Comparison of ENCODE assay signal across 8 cellular contexts in genomic region chr1:213987876-213988638, GRCh38. TPM values are rescaled to one million over a fixed set of nuclear protein-coding genes. Genes with fewer than 3 reads are reported as not detected.
A peak's percentile ranks its signal among the peaks of the same experiment; 100 is the strongest.
DNase-seq lines count a peak whose midpoint lies in the region; ATAC-seq, FAIRE-seq and TF ChIP-seq lines count a peak whose summit lies in the region.

TSS of gene PROX1 (plus strand) at chr1:213987973. CDS start at chr1:213996536, 8,563 bp downstream.

- TSS peak; percentile 71 for BruUV-seq in endothelial cell of umbilical vein (replicated peaks; lab: Mats Ljungman, UMichigan)

- H3K9me3 ChIP-seq in endothelial cell of umbilical vein (replicated peaks; ENCODE audit: control insufficient read depth, insufficient read depth, low read length), result no peaks in the 10 kb centered on the region

- H3K4me3 Mint-ChIP-seq in stimulated activated effector memory CD8-positive, alpha-beta T cell treated with anti-CD3 and anti-CD28 coated beads, Interleukin-12 subunit alpha, Interleukin-12 subunit beta, amount 100 ng/mL, for 72 hours, result peak within 1 kb of the TSS; percentile 70

- FAIRE-seq in endothelial cell of umbilical vein (lab: Jason Lieb, UNC), result peak; percentile 90

- intact Hi-C loops in endothelial cell of umbilical vein (cut with micrococcal nuclease), result loop anchor here (1.0 to 5.0 kb wide), 8 partner anchors 14 to 1579 kb away; partner anchors contain the start of gene KCTD3

- no peaks in the 10 kb centered on the region for H3K9me1 ChIP-seq in endothelial cell of umbilical vein (replicated peaks; ENCODE audit: control insufficient read depth, extremely low read depth, insufficient read depth, low read length)

- H3K4me3 ChIP-seq in AG04449 (ENCODE audit: low read depth, low read length), result peak within 1 kb of the TSS; percentile 61
- H3K4me3 ChIP-seq in endothelial cell of umbilical vein (replicated peaks in 1 of 3; ENCODE audit: insufficient read depth in 1 of 3, low read depth in 1 of 3, low read length in 3 of 3), result peak within 1 kb of the TSS; percentile 45 to 91 (median 79)

- H3K9me3 Mint-ChIP-seq in stimulated activated effector memory CD8-positive, alpha-beta T cell treated with anti-CD3 and anti-CD28 coated beads, Interleukin-12 subunit alpha, Interleukin-12 subunit beta, amount 100 ng/mL, for 72 hours, result peaks cover 3% of the 10 kb centered on the region

- H3K4me1 ChIP-seq in endothelial cell of umbilical vein (ENCODE audit: control insufficient read depth, extremely low read depth, insufficient read depth, low read length), result peaks cover 16% of the 10 kb centered on the region

- CTCF ChIA-PET in AG04449 (lab: Yijun Ruan, JAX), result no interaction called here
- CTCF ChIA-PET in endothelial cell of umbilical vein (lab: Charles Lee), result interaction anchor here (0.6 to 4.4 kb wide), 12 partner anchors 10 to 866 kb away, joined by 3 to 48 read pairs (median 4); no protein-coding TSS in a partner anchor

- POLR2A ChIA-PET in AG04449 (lab: Yijun Ruan, JAX) (no interaction called here), endothelial cell of umbilical vein (lab: Charles Lee) (interaction anchor here (0.6 to 1.4 kb wide), 14 partner anchors 10 to 564 kb away, joined by 3 to 25 read pairs (median 4); partner anchors contain the start of gene PTPN14)

- peak within 1 kb of the TSS; percentile 84 for H3K4me2 ChIP-seq in endothelial cell of umbilical vein (ENCODE audit: insufficient read depth, low read length)

- H3K9ac ChIP-seq in endothelial cell of umbilical vein (replicated peaks; ENCODE audit: extremely low read depth, insufficient read depth, low read length), result peak within 1 kb of the TSS; percentile 76

- peak within 1 kb of the TSS; percentile 97 for H2AFZ ChIP-seq in endothelial cell of umbilical vein (ENCODE audit: low read depth, low read length)

- DNase-seq in AG04449 (ENCODE audit: low read depth, low spot score), result peak; percentile 41
- peak; percentile 73 for DNase-seq in NCI-H2196 (lab: John Stamatoyannopoulos, UW; ENCODE audit: unreplicated experiment)
- peak; percentile 13 to 28 for DNase-seq in activated CD4-positive, alpha-beta T cell treated with anti-CD3 and anti-CD28 coated beads, Interleukin-2, amount 50 U/mL, for 4 hours
- peak; percentile 97 for DNase-seq in endothelial cell of umbilical vein (ENCODE audit: low read depth, low spot score)
- peak; percentile 89 to 92 for DNase-seq in lung microvascular endothelial cell (ENCODE audit: low read depth in 2 of 2)
- DNase-seq in stimulated activated effector memory CD8-positive, alpha-beta T cell treated with anti-CD3 and anti-CD28 coated beads, Interleukin-12 subunit alpha, Interleukin-12 subunit beta, amount 100 ng/mL, for 72 hours (ENCODE audit: low spot score in 2 of 2), result no peak

- no peaks in the 10 kb centered on the region for H4K20me1 ChIP-seq in endothelial cell of umbilical vein (replicated peaks; ENCODE audit: control insufficient read depth, extremely low read depth, insufficient read depth, low read length)

- H3K4me1 Mint-ChIP-seq in stimulated activated effector memory CD8-positive, alpha-beta T cell treated with anti-CD3 and anti-CD28 coated beads, Interleukin-12 subunit alpha, Interleukin-12 subunit beta, amount 100 ng/mL, for 72 hours, result peaks cover 29% of the 10 kb centered on the region

- peak within 1 kb of the TSS; percentile 68 for H3K27ac Mint-ChIP-seq in stimulated activated effector memory CD8-positive, alpha-beta T cell treated with anti-CD3 and anti-CD28 coated beads, Interleukin-12 subunit alpha, Interleukin-12 subunit beta, amount 100 ng/mL, for 72 hours

- TF ChIP-seq POLR2A in endothelial cell of umbilical vein (IDR thresholded peaks at IDR 0.05; ENCODE audit: low read depth, low read length), result peak; percentile 85

- TF ChIP-seq CTCF in AG04449 (IDR thresholded peaks at IDR 0.05; ENCODE audit: insufficient read depth, low read length, missing control alignments) (no peak), endothelial cell of umbilical vein (IDR thresholded peaks at IDR 0.05; ENCODE audit: extremely low read depth in 1 of 2, insufficient read depth in 1 of 2, low read depth in 1 of 2, low read length in 2 of 2) (peak in 1 of 2 donors; percentile 0)

- H3K27ac ChIP-seq in endothelial cell of umbilical vein (ENCODE audit: insufficient read depth, low read depth, low read length), result peak within 1 kb of the TSS; percentile 65

- H3K36me3 Mint-ChIP-seq in stimulated activated effector memory CD8-positive, alpha-beta T cell treated with anti-CD3 and anti-CD28 coated beads, Interleukin-12 subunit alpha, Interleukin-12 subunit beta, amount 100 ng/mL, for 72 hours, result peaks cover 12% of the 10 kb centered on the region

- H3K79me2 ChIP-seq in endothelial cell of umbilical vein (ENCODE audit: control insufficient read depth, insufficient read depth, low read length), result no peaks in the 10 kb centered on the region

- H3K27me3 ChIP-seq in endothelial cell of umbilical vein (ENCODE audit: control insufficient read depth in 2 of 2, insufficient read depth in 2 of 2, low read length in 2 of 2), result peaks cover 33 to 42% of the 10 kb centered on the region in 2 experiments

- dilution Hi-C loops in endothelial cell of umbilical vein (cut with MboI; ENCODE audit: extremely low pct_ligation_motif_present, low sequenced_read_pairs), result no loop called here

- H3K36me3 ChIP-seq in endothelial cell of umbilical vein (ENCODE audit: control insufficient read depth in 2 of 2, extremely low read depth in 1 of 2, insufficient read depth in 2 of 2, low read length in 2 of 2), result no peaks in the 10 kb centered on the region

- peak; percentile 91 for ATAC-seq in GM18867 (IDR thresholded peaks at IDR 0.05; ENCODE audit: unreplicated experiment)
- ATAC-seq in HG03097 (IDR thresholded peaks at IDR 0.05; ENCODE audit: low FRiP score, unreplicated experiment), result peak; percentile 69
- ATAC-seq in stimulated activated effector memory CD8-positive, alpha-beta T cell treated with anti-CD3 and anti-CD28 coated beads, Interleukin-12 subunit alpha, Interleukin-12 subunit beta, amount 100 ng/mL, for 72 hours, result peak; percentile 52

TF ChIP-seq in endothelial cell of umbilical vein, 7 proteins besides CTCF, POLR2A, EP300 and RAD21:
- TF ChIP-seq POLR2AphosphoS5 (IDR thresholded peaks at IDR 0.05; ENCODE audit: insufficient read depth, low read depth, low read length) (peak; percentile 71), MAX (IDR thresholded peaks at IDR 0.05; ENCODE audit: insufficient read depth, insufficient read length) (no peak), MYC (IDR thresholded peaks at IDR 0.05; ENCODE audit: low read depth, low read length) (no peak)

RNA-seq across cellular contexts. Expression of gene PROX1, which starts in this region (rescaled TPM):
- total RNA-seq in endothelial cell of umbilical vein (3.3 and 4.0 TPM in 2 replicates), lung microvascular endothelial cell (52.3 and 86.7 TPM in 2 replicates)
- polyA plus RNA-seq in endothelial cell of umbilical vein, result 1.5 and 2.2 TPM in 2 replicates
- 0.42 and 0.46 TPM in 2 replicates for polyA plus RNA-seq in endothelial cell of umbilical vein (2011; cell fraction: cytosol; rRNA removed)
- polyA plus RNA-seq in endothelial cell of umbilical vein (2011; cell fraction: nucleus; rRNA removed), result 3.0 and 3.4 TPM in 2 replicates
- 1.0 and 1.2 TPM in 2 replicates for polyA plus RNA-seq in endothelial cell of umbilical vein (2012)
- 4.3 and 14.9 TPM in 2 replicates for polyA minus RNA-seq in endothelial cell of umbilical vein
- polyA minus RNA-seq in endothelial cell of umbilical vein (2011; cell fraction: cytosol; rRNA and poly(A)+ RNA removed), result not detected
- 9.2 and 11.3 TPM in 2 replicates for polyA minus RNA-seq in endothelial cell of umbilical vein (2011; cell fraction: nucleus; rRNA and poly(A)+ RNA removed)

Comparison
In these comparisons a context has a peak if more than half of its experiments do, and no peak if none do; other contexts are left out.
1. RNA of gene PROX1 (total RNA-seq): 52.3 to 86.7 TPM in lung microvascular endothelial cell; 3.3 to 4.0 TPM in endothelial cell of umbilical vein; every median in the first group is over 10 times any median in the second.
2. DNase-seq: peak in AG04449 (single experiment), NCI-H2196 (single experiment), activated CD4-positive, alpha-beta T cell treated with anti-CD3 and anti-CD28 coated beads, Interleukin-2, amount 50 U/mL, for 4 hours (2 of 2), endothelial cell of umbilical vein (single experiment) and lung microvascular endothelial cell (2 of 2); none in stimulated activated effector memory CD8-positive, alpha-beta T cell treated with anti-CD3 and anti-CD28 coated beads, Interleukin-12 subunit alpha, Interleukin-12 subunit beta, amount 100 ng/mL, for 72 hours (0 of 2).
3. Peak in every context shown above with its lines, with median percentiles within 50 percentile points of each other: ATAC-seq.